16 cellular contexts compared by ENCODE assay signal in genomic region chr10:97664282-97664850, GRCh38. TPM values are rescaled to one million over a fixed set of nuclear protein-coding genes. Genes with fewer than 3 reads are reported as not detected.
DNase-seq lines count a peak whose midpoint lies in the region; ATAC-seq and TF ChIP-seq lines count a peak whose summit lies in the region.
"Had no signal": no experiment of that assay in that cellular context is flagged by ENCODE, and none has a peak within 500 bp of the region (broad histone marks: within the 10 kb centered on the region; RNA-seq: fewer than 3 reads in every experiment).

No MANE protein-coding gene starts in this region.

- 36 to 64% (median 40%) methylated on average over 1 of the region's 1 CpG for WGBS in adrenal gland, 4 donors
- WGBS in right lobe of liver (ENCODE audit: insufficient coverage, low coverage, low lambda C conversion rate, missing lambda C conversion rate) = 0% methylated on average over 1 of the region's 1 CpG
- WGBS in SK-N-SH (ENCODE audit: low lambda C conversion rate) = 89% methylated on average over 1 of the region's 1 CpG

- TF ChIP-seq CTCF in adrenal gland (IDR thresholded peaks at IDR 0.05) (no peak), right lobe of liver (IDR thresholded peaks at IDR 0.05) (no peak), SK-N-SH (IDR thresholded peaks at IDR 0.05) (no peak), ascending aorta (IDR thresholded peaks at IDR 0.05) (no peak)

- H3K9me2 ChIP-seq in SK-N-SH = no peaks in the 10 kb centered on the region

- H3K27ac ChIP-seq in adrenal gland (peak overlapping the region in 3 of 5 donors; percentile 18 to 73 (median 45)), right lobe of liver (peak overlapping the region in 2 of 3 donors; percentile 13 to 55), SK-N-SH (ENCODE audit: low read depth in 2 of 2, low read length in 1 of 2) (no peak overlapping the region), ascending aorta (no peak overlapping the region)
- H3K27ac ChIP-seq: GM23248, tibial artery had no signal

- no peak overlapping the region for H3K9ac ChIP-seq in SK-N-SH
- H3K9ac ChIP-seq: GM23248 had no signal

- TF ChIP-seq EP300 in SK-N-SH (IDR thresholded peaks at IDR 0.05; ENCODE audit: borderline replicate concordance in 1 of 2, low read depth in 1 of 2, low read length in 1 of 2) = no peak

- no peak overlapping the region for H2AFZ ChIP-seq in SK-N-SH (ENCODE audit: low read depth)
- H2AFZ ChIP-seq: GM23248 had no signal

- H3F3A ChIP-seq in SK-N-SH (replicated peaks; ENCODE audit: insufficient read depth) = peaks cover 4% of the 10 kb centered on the region

- no peaks in the 10 kb centered on the region for H3K9me3 ChIP-seq in adrenal gland (replicated peaks in 1 of 3)
- H3K9me3 ChIP-seq in right lobe of liver = no peaks in the 10 kb centered on the region
- no peaks in the 10 kb centered on the region for H3K9me3 ChIP-seq in SK-N-SH
- no peaks in the 10 kb centered on the region for H3K9me3 ChIP-seq in ascending aorta
- H3K9me3 ChIP-seq: tibial artery had no signal

- TF ChIP-seq POLR2A in adrenal gland (IDR thresholded peaks at IDR 0.05) = no peak
- TF ChIP-seq POLR2A in right lobe of liver (IDR thresholded peaks at IDR 0.05) = no peak

- H3K4me3 ChIP-seq in adrenal gland (no peak overlapping the region), right lobe of liver (no peak overlapping the region), SK-N-SH (ENCODE audit: low read depth in 2 of 2, low read length in 1 of 2) (no peak overlapping the region), ascending aorta (no peak overlapping the region)
- H3K4me3 ChIP-seq: GM23248, tibial artery had no signal

- POLR2A ChIA-PET in SK-N-SH (lab: Yijun Ruan, JAX) = no interaction called here

- no peaks in the 10 kb centered on the region for H4K20me1 ChIP-seq in SK-N-SH (ENCODE audit: insufficient read depth)

- H3K4me2 ChIP-seq in SK-N-SH = no peak overlapping the region

- H3K79me2 ChIP-seq in SK-N-SH (ENCODE audit: insufficient read depth) = peaks cover 5% of the 10 kb centered on the region

- no peak for TF ChIP-seq RAD21 in SK-N-SH (IDR thresholded peaks at IDR 0.05; ENCODE audit: low read length)

- H3K36me3 ChIP-seq in adrenal gland (replicated peaks in 1 of 2) (peaks cover 0 to 63% of the 10 kb centered on the region in 2 donors), right lobe of liver (peaks cover 0 to 2% (median 0%) of the 10 kb centered on the region in 4 donors), SK-N-SH (replicated peaks in 1 of 2; ENCODE audit: control insufficient read depth in 1 of 2, insufficient read depth in 2 of 2, low read length in 1 of 2) (peaks cover 43 to 46% of the 10 kb centered on the region in 2 experiments), ascending aorta (peaks cover 48 to 64% of the 10 kb centered on the region in 2 donors)

- CTCF ChIA-PET in SK-N-SH (lab: Yijun Ruan, JAX) = interaction anchor here (8.6 kb wide), 1 partner anchor 14 kb away, joined by 71 read pairs; no protein-coding TSS in a partner anchor

- peaks cover 0 to 16% of the 10 kb centered on the region in 2 donors for H3K4me1 ChIP-seq in adrenal gland (replicated peaks in 1 of 2)
- peaks cover 0 to 30% (median 4%) of the 10 kb centered on the region in 4 donors for H3K4me1 ChIP-seq in right lobe of liver
- H3K4me1 ChIP-seq in SK-N-SH (ENCODE audit: control insufficient read depth in 1 of 2, insufficient read depth in 2 of 2, low read depth in 1 of 2, low read length in 1 of 2) = peaks cover 0 to 5% of the 10 kb centered on the region in 2 experiments; a peak in 2 of 4 replicates
- H3K4me1 ChIP-seq in ascending aorta = no peaks in the 10 kb centered on the region
- H3K4me1 ChIP-seq: tibial artery had no signal

- H3K27me3 ChIP-seq in adrenal gland (no peaks in the 10 kb centered on the region), right lobe of liver (no peaks in the 10 kb centered on the region), SK-N-SH (ENCODE audit: insufficient read depth) (no peaks in the 10 kb centered on the region), ascending aorta (no peaks in the 10 kb centered on the region)
- H3K27me3 ChIP-seq: tibial artery had no signal

- DNase-seq in MV-4-11 (lab: John Stamatoyannopoulos, UW) (peak; percentile 12), adrenal gland (peak in 3 of 7 donors; percentile 59 to 65 (median 64)), right lobe of liver (no peak), SK-N-SH (no peak), mucosa of gallbladder (ENCODE audit: low spot score) (no peak), ascending aorta (ENCODE audit: low spot score in 2 of 2) (no peak)
- DNase-seq: activated B cell treated with CpG ODN at 0.5 μM for 24 hours; activated CD8-positive, alpha-beta T cell treated with anti-CD3 and anti-CD28 coated beads for 36 hours; activated T-cell treated with anti-CD3 and anti-CD28 coated beads, Interleukin-2, amount 50 U/mL, for 4 hours; CD4-positive, alpha-beta T cell; GDM1; GM23248; stimulated activated CD4-positive, alpha-beta T cell treated with anti-CD3 and anti-CD28 coated beads, Interleukin-4, amount 100 ng/mL, for 24 hours; T-helper 2 cell; tibial artery had no signal

- intact Hi-C loops in adrenal gland (cut with DNase I) = no loop called here
- intact Hi-C loops in right lobe of liver (cut with DNase I) = no loop called here
- intact Hi-C loops in ascending aorta (cut with DNase I) = no loop called here

- ATAC-seq in right lobe of liver = peak; percentile 81 to 82 (median 82)
- ATAC-seq: activated CD8-positive, alpha-beta T cell treated with anti-CD3 and anti-CD28 coated beads for 36 hours; activated naive CD4-positive, alpha-beta T cell treated with anti-CD3 and anti-CD28 coated beads, Interleukin-2, amount 50 U/mL, for 72 hours; activated T-cell treated with anti-CD3 and anti-CD28 coated beads, Interleukin-2, amount 50 U/mL, for 4 hours had no signal

TF ChIP-seq in SK-N-SH, 30 proteins besides CTCF, POLR2A, EP300 and RAD21 (continues in another document):
- TF ChIP-seq CHD2 (IDR thresholded peaks at IDR 0.05; ENCODE audit: low read length, partially characterized antibody) (no peak), RXRA (IDR thresholded peaks at IDR 0.05; ENCODE audit: borderline replicate concordance, low read depth) (no peak), GATA2 (CRISPR knock-in tag; IDR thresholded peaks at IDR 0.05) (no peak), SIN3A (IDR thresholded peaks at IDR 0.05; ENCODE audit: borderline replicate concordance, low read depth, low read length) (no peak), ZBTB33 (IDR thresholded peaks at IDR 0.05; ENCODE audit: borderline replicate concordance, low read depth) (no peak), SMC3 (IDR thresholded peaks at IDR 0.05; ENCODE audit: low read depth, low read length) (no peak), POLR2AphosphoS5 (IDR thresholded peaks at IDR 0.05; ENCODE audit: low read depth, low read length) (no peak), TCF12 (IDR thresholded peaks at IDR 0.05) (no peak)

RNA-seq across cellular contexts. Expression of gene AVPI1, which starts 22.7 kb away (rescaled TPM):
- 10 to 100 TPM; 13.1 to 73.6 (median 26.1) TPM for total RNA-seq in adrenal gland
- polyA plus RNA-seq in adrenal gland = 10 to 100 TPM; 15.4 to 19.7 (median 15.7) TPM
- total RNA-seq in right lobe of liver = 10 to 100 TPM; 10.3 to 27.0 (median 20.2) TPM
- 6.3 and 7.0 TPM in 2 replicates for polyA plus RNA-seq in SK-N-SH (2012; rRNA removed)
- 4.0 and 5.0 TPM in 2 replicates for polyA plus RNA-seq in SK-N-SH (2012; cell fraction: cytosol; rRNA removed)
- 5.3 and 6.3 TPM in 2 replicates for polyA plus RNA-seq in SK-N-SH (2012; cell fraction: nucleus; rRNA removed)
- total RNA-seq in mucosa of gallbladder = 20.1 TPM
- total RNA-seq in ascending aorta = 23.7 TPM

RNA-seq across cellular contexts. Expression of gene PI4K2A, which starts 23.9 kb away (rescaled TPM):
- 10 to 100 TPM; 30.0 to 70.8 (median 42.7) TPM for total RNA-seq in adrenal gland
- polyA plus RNA-seq in adrenal gland = 10 to 100 TPM; 17.8 to 69.8 (median 18.2) TPM
- total RNA-seq in right lobe of liver = 10 to 100 TPM in 3 of 6 experiments, 1 to 10 TPM in 3; 6.2 to 18.1 (median 11.4) TPM
- polyA plus RNA-seq in SK-N-SH (2012; rRNA removed) = 23.8 and 31.4 TPM in 2 replicates
- 18.2 and 23.3 TPM in 2 replicates for polyA plus RNA-seq in SK-N-SH (2012; cell fraction: cytosol; rRNA removed)
- polyA plus RNA-seq in SK-N-SH (2012; cell fraction: nucleus; rRNA removed) = 22.7 and 27.9 TPM in 2 replicates
- total RNA-seq in mucosa of gallbladder = 22.3 TPM
- total RNA-seq in ascending aorta = 33.7 TPM

RNA-seq across cellular contexts. Expression of gene MORN4, which starts 31.1 kb away (rescaled TPM):
- total RNA-seq in adrenal gland = 10 to 100 TPM in 2 of 8 donors, 1 to 10 TPM in 6; 1.6 to 12.2 (median 8.0) TPM
- polyA plus RNA-seq in adrenal gland = 10 to 100 TPM in 2 of 3 donors, 1 to 10 TPM in 1; 5.1 to 15.0 (median 11.7) TPM
- 1 to 10 TPM in 4 of 6 experiments, under 1 TPM in 2; 0.69 to 3.9 (median 1.6) TPM for total RNA-seq in right lobe of liver
- polyA plus RNA-seq in SK-N-SH (2012; rRNA removed) = 31.4 and 31.7 TPM in 2 replicates
- 32.9 and 36.8 TPM in 2 replicates for polyA plus RNA-seq in SK-N-SH (2012; cell fraction: cytosol; rRNA removed)
- polyA plus RNA-seq in SK-N-SH (2012; cell fraction: nucleus; rRNA removed) = 14.5 and 19.6 TPM in 2 replicates
- 6.9 TPM for total RNA-seq in mucosa of gallbladder
- 2.3 TPM for total RNA-seq in ascending aorta

RNA-seq across cellular contexts. Expression of gene MARVELD1, which starts 49.2 kb away (rescaled TPM):
- total RNA-seq in adrenal gland (10 to 100 TPM in 4 of 8 donors, 1 to 10 TPM in 4; 4.2 to 23.5 (median 10.2) TPM), right lobe of liver (1 to 10 TPM; 1.5 to 3.1 (median 2.3) TPM), mucosa of gallbladder (37.8 TPM), ascending aorta (43.7 TPM)
- polyA plus RNA-seq in adrenal gland (10 to 100 TPM in 2 of 3 donors, 1 to 10 TPM in 1; 6.3 to 11.7 (median 10.7) TPM), SK-N-SH (2012; rRNA removed) (53.0 and 53.8 TPM in 2 replicates)
- polyA plus RNA-seq in SK-N-SH (2012; cell fraction: cytosol; rRNA removed) = 58.5 and 71.1 TPM in 2 replicates
- 47.6 and 49.7 TPM in 2 replicates for polyA plus RNA-seq in SK-N-SH (2012; cell fraction: nucleus; rRNA removed)

Comparison
In these comparisons a context has a peak if more than half of its experiments do, and no peak if none do; other contexts are left out.
1. H3K27ac ChIP-seq: peak in adrenal gland (3 of 5) and right lobe of liver (2 of 3); none in SK-N-SH (0 of 2) and ascending aorta (0 of 2).